ENCODE assay signal across 22 cellular contexts in the genomic region with DNA sequence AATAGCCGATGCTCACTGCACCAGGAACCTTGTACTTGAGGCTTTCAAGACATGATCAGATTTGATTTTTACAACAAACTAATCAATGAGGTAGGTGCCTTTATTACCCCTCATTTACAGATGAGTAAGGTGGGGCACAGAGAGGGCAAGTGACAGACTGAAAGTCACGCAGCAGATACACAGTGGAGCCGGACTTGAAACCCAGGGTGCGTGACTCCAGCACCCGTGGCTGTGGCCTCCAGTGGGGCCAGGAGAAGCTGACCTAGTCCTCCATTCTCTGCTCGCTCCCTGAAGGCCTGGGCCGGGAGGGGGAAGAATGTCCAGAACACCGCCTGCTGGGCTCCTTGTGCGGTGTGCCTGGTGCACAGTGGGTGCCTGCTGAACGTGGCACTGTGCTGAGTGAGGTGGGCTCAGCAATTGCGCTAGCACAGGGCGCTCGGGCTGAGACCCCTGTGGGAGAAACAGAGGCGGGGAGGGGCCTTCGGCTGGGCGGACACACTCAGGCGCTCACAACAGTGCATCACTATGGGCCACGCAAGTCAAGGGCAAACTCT.
DNase-seq lines count a peak whose midpoint lies in the region; ATAC-seq and TF ChIP-seq lines count a peak whose summit lies in the region.
"Had no signal": no experiment of that assay in that cellular context is flagged by ENCODE, and none has a peak within 500 bp of the region (broad histone marks: within the 10 kb centered on the region; RNA-seq: fewer than 3 reads in every experiment).

No MANE protein-coding gene starts in this region.

- ATAC-seq in Right ventricle myocardium superior (ENCODE audit: poor library complexity) (no peak), left cardiac atrium (no peak)

- peaks cover 8% of the 10 kb centered on the region for H3K4me1 Mint-ChIP-seq in progenitor cell of endocrine pancreas (ENCODE audit: low read depth)
- no peaks in the 10 kb centered on the region for H3K4me1 Mint-ChIP-seq in activated T-helper 2 cell treated with anti-CD3 and anti-CD28 coated beads, Interferon-gamma antibody, Interleukin-2, Interleukin-4, amounts not matched to agents 10 μg/mL and 5 μg/mL and 100 μg/mL, durations not matched to agents 14 hours and 24 hours and 36 hours (ENCODE audit: low read depth)
- H3K4me1 Mint-ChIP-seq: CD14-positive monocyte, memory B cell, naive B cell had no signal

- intact Hi-C loops in Right ventricle myocardium superior (cut with DNase I): no loop called here
- intact Hi-C loops in left cardiac atrium (cut with DNase I): no loop called here
- intact Hi-C loops in esophagus muscularis mucosa (cut with DNase I): loop anchor here (2.0 kb wide), 1 partner anchor 123 kb away; no protein-coding TSS in a partner anchor
- intact Hi-C loops in uterus (cut with DNase I; ENCODE audit: low total_unique reads): no loop called here
- intact Hi-C loops in activated T-helper 2 cell treated with anti-CD3 and anti-CD28 coated beads, Interferon-gamma antibody, Interleukin-2, Interleukin-4, amounts not matched to agents 10 μg/mL and 5 μg/mL and 100 μg/mL, durations not matched to agents 14 hours and 24 hours and 36 hours (cut with micrococcal nuclease): no loop called here

- DNase-seq in Right ventricle myocardium superior (peak; percentile 30), left cardiac atrium (no peak), esophagus muscularis mucosa (ENCODE audit: extremely low spot score) (no peak), progenitor cell of endocrine pancreas (ENCODE audit: low spot score, unreplicated experiment) (no peak), uterus (no peak), retina (no peak), NCI-H2107 (lab: John Stamatoyannopoulos, UW) (no peak)
- no peak for DNase-seq in activated T-helper 2 cell treated with anti-CD3 and anti-CD28 coated beads, Interferon-gamma antibody, Interleukin-2, Interleukin-4, amounts not matched to agents 10 μg/mL and 5 μg/mL and 100 μg/mL, durations not matched to agents 14 hours and 24 hours and 36 hours (ENCODE audit: low spot score)
- DNase-seq: activated T-cell treated with anti-CD3 and anti-CD28 coated beads for 4 hours; amniotic stem cell; DMS 273 treated with DMSO at 0.1 percent for 48 hours; IMR-90; MG63; naive B cell; stimulated activated CD4-positive, alpha-beta T cell treated with anti-CD3 and anti-CD28 coated beads, Interleukin-12 subunit alpha, Interleukin-12 subunit beta, amount 100 ng/mL, for 4 hours; stimulated activated CD8-positive, alpha-beta memory T cell treated with anti-CD3 and anti-CD28 coated beads, Interleukin-4, amount 100 ng/mL, for 48 hours had no signal

- H3K27ac Mint-ChIP-seq in progenitor cell of endocrine pancreas: peak overlapping the region; percentile 67
- H3K27ac Mint-ChIP-seq in activated T-helper 2 cell treated with anti-CD3 and anti-CD28 coated beads, Interferon-gamma antibody, Interleukin-2, Interleukin-4, amounts not matched to agents 10 μg/mL and 5 μg/mL and 100 μg/mL, durations not matched to agents 14 hours and 24 hours and 36 hours: no peak overlapping the region
- H3K27ac Mint-ChIP-seq: CD14-positive monocyte; memory B cell; naive B cell; T-helper 1 cell treated with Interleukin-12 subunit alpha and Interleukin-12 subunit beta and Interleukin-4 antibody, amounts not matched to agents 30 μg/mL and 1 μg/mL, for 36 hours had no signal

- H3K27me3 ChIP-seq in esophagus muscularis mucosa (no peaks in the 10 kb centered on the region), uterus (no peaks in the 10 kb centered on the region)
- H3K27me3 ChIP-seq: hepatocyte, MG63, tibial nerve had no signal

- H3K36me3 ChIP-seq in esophagus muscularis mucosa: no peaks in the 10 kb centered on the region
- H3K36me3 ChIP-seq in uterus: no peaks in the 10 kb centered on the region
- H3K36me3 ChIP-seq: MG63, tibial nerve had no signal

- H3K4me1 ChIP-seq in esophagus muscularis mucosa: peaks cover 55 to 79% (median 69%) of the 10 kb centered on the region in 4 donors
- peaks cover 11 to 20% of the 10 kb centered on the region in 2 donors for H3K4me1 ChIP-seq in uterus

- H3K27me3 Mint-ChIP-seq in progenitor cell of endocrine pancreas: no peaks in the 10 kb centered on the region
- no peaks in the 10 kb centered on the region for H3K27me3 Mint-ChIP-seq in activated T-helper 2 cell treated with anti-CD3 and anti-CD28 coated beads, Interferon-gamma antibody, Interleukin-2, Interleukin-4, amounts not matched to agents 10 μg/mL and 5 μg/mL and 100 μg/mL, durations not matched to agents 14 hours and 24 hours and 36 hours (ENCODE audit: low read depth)

- peak overlapping the region in 1 of 4 donors; percentile 15 for H3K4me3 ChIP-seq in esophagus muscularis mucosa
- H3K4me3 ChIP-seq in uterus: no peak overlapping the region
- H3K4me3 ChIP-seq: hepatocyte, MG63, tibial nerve had no signal

- H3K9me3 ChIP-seq in esophagus muscularis mucosa: no peaks in the 10 kb centered on the region
- H3K9me3 ChIP-seq in uterus: no peaks in the 10 kb centered on the region
- H3K9me3 ChIP-seq: MG63 had no signal

- 81% methylated on average over 13 of the region's 18 CpGs for WGBS in esophagus muscularis mucosa

- no peak overlapping the region for H3K4me3 Mint-ChIP-seq in progenitor cell of endocrine pancreas (ENCODE audit: low read depth)
- no peak overlapping the region for H3K4me3 Mint-ChIP-seq in activated T-helper 2 cell treated with anti-CD3 and anti-CD28 coated beads, Interferon-gamma antibody, Interleukin-2, Interleukin-4, amounts not matched to agents 10 μg/mL and 5 μg/mL and 100 μg/mL, durations not matched to agents 14 hours and 24 hours and 36 hours (ENCODE audit: low read depth)
- H3K4me3 Mint-ChIP-seq: CD14-positive monocyte; H9; memory B cell; naive B cell; T-helper 1 cell treated with Interleukin-12 subunit alpha and Interleukin-12 subunit beta and Interleukin-4 antibody, amounts not matched to agents 30 μg/mL and 1 μg/mL, for 36 hours had no signal

- no peaks in the 10 kb centered on the region for H3K36me3 Mint-ChIP-seq in progenitor cell of endocrine pancreas (ENCODE audit: insufficient read depth)
- H3K36me3 Mint-ChIP-seq in activated T-helper 2 cell treated with anti-CD3 and anti-CD28 coated beads, Interferon-gamma antibody, Interleukin-2, Interleukin-4, amounts not matched to agents 10 μg/mL and 5 μg/mL and 100 μg/mL, durations not matched to agents 14 hours and 24 hours and 36 hours (ENCODE audit: low read depth): no peaks in the 10 kb centered on the region
- H3K36me3 Mint-ChIP-seq: CD14-positive monocyte, memory B cell had no signal

- TF ChIP-seq CTCF in esophagus muscularis mucosa (IDR thresholded peaks at IDR 0.05): no peak
- TF ChIP-seq CTCF in progenitor cell of endocrine pancreas (IDR thresholded peaks at IDR 0.05; ENCODE audit: unreplicated experiment): no peak
- TF ChIP-seq CTCF in uterus (IDR thresholded peaks at IDR 0.05): no peak

- H3K27ac ChIP-seq in esophagus muscularis mucosa (replicated peaks in 1 of 4) (peak overlapping the region; percentile 88 to 90 (median 89)), uterus (peak overlapping the region; percentile 23 to 60)
- H3K27ac ChIP-seq: hepatocyte had no signal

- H3K9me3 Mint-ChIP-seq in progenitor cell of endocrine pancreas (ENCODE audit: low read depth): peaks cover 5% of the 10 kb centered on the region
- peaks cover 12% of the 10 kb centered on the region for H3K9me3 Mint-ChIP-seq in activated T-helper 2 cell treated with anti-CD3 and anti-CD28 coated beads, Interferon-gamma antibody, Interleukin-2, Interleukin-4, amounts not matched to agents 10 μg/mL and 5 μg/mL and 100 μg/mL, durations not matched to agents 14 hours and 24 hours and 36 hours

- TF ChIP-seq POLR2A in esophagus muscularis mucosa (IDR thresholded peaks at IDR 0.05; ENCODE audit: low read depth): no peak
- no peak for TF ChIP-seq POLR2A in uterus (IDR thresholded peaks at IDR 0.05)

- no peak for TF ChIP-seq EP300 in esophagus muscularis mucosa (IDR thresholded peaks at IDR 0.05)
